ENCODE assay signal across 18 cellular contexts in genomic region chr22:49751968-49752597, GRCh38.
"Had no signal": no experiment of that assay in that cellular context is flagged by ENCODE, and none has a peak within 500 bp of the region (broad histone marks: within the 10 kb centered on the region; RNA-seq: fewer than 3 reads in every experiment).

No MANE protein-coding gene starts in this region.

- H3K27me3 ChIP-seq: body of pancreas, pancreas, thyroid gland, uterus had no signal

- FAIRE-seq: frontal cortex, pancreas had no signal

- H3K27ac Mint-ChIP-seq: activated B cell treated with CpG ODN at 0.5 μM for 24 hours; activated CD8-positive, alpha-beta T cell treated with anti-CD3 and anti-CD28 coated beads for 36 hours; activated naive CD8-positive, alpha-beta T cell treated with anti-CD3 and anti-CD28 coated beads for 36 hours; dendritic cell treated with granulocyte-macrophage colony-stimulating factor and Interleukin-4, amounts not matched to agents 40 ng/mL and 50 ng/mL, for 4 days; stimulated activated naive B cell treated with anti-CD40 and anti-IgM and Interleukin-4, amounts not matched to agents 10 μg/mL and 1 μg/mL and 100 μg/mL, for 72 hours had no signal

- H3K27ac ChIP-seq: body of pancreas, epithelial cell of prostate, pancreas, thyroid gland, uterus had no signal

- H3K9me3 ChIP-seq: body of pancreas, pancreas, thyroid gland had no signal

- H3K4me1 Mint-ChIP-seq: activated B cell treated with CpG ODN at 0.5 μM for 24 hours; activated naive CD8-positive, alpha-beta T cell treated with anti-CD3 and anti-CD28 coated beads for 36 hours; stimulated activated naive B cell treated with anti-CD40 and anti-IgM and Interleukin-4, amounts not matched to agents 10 μg/mL and 1 μg/mL and 100 μg/mL, for 72 hours had no signal

- H3K4me3 ChIP-seq: body of pancreas, pancreas, thyroid gland, uterus had no signal

- H3K27me3 Mint-ChIP-seq: activated CD8-positive, alpha-beta T cell treated with anti-CD3 and anti-CD28 coated beads for 36 hours; activated naive CD8-positive, alpha-beta T cell treated with anti-CD3 and anti-CD28 coated beads for 36 hours had no signal

- H3K36me3 ChIP-seq: pancreas, thyroid gland, uterus had no signal

- H3K36me3 Mint-ChIP-seq: activated naive CD8-positive, alpha-beta T cell treated with anti-CD3 and anti-CD28 coated beads for 36 hours had no signal

- ATAC-seq: activated CD8-positive, alpha-beta T cell treated with anti-CD3 and anti-CD28 coated beads for 36 hours; activated T-cell treated with anti-CD3 and anti-CD28 coated beads, Interleukin-2, amount 50 U/mL, for 4 hours; body of pancreas; effector memory CD8-positive, alpha-beta T cell; pancreas; stimulated activated naive B cell treated with anti-CD40 and anti-IgM and Interleukin-4, amounts not matched to agents 10 μg/mL and 1 μg/mL and 100 μg/mL, for 72 hours had no signal

- H3K4me3 Mint-ChIP-seq: activated B cell treated with CpG ODN at 0.5 μM for 24 hours; activated CD8-positive, alpha-beta T cell treated with anti-CD3 and anti-CD28 coated beads for 36 hours; activated naive CD8-positive, alpha-beta T cell treated with anti-CD3 and anti-CD28 coated beads for 36 hours; activated T-cell treated with anti-CD3 and anti-CD28 coated beads, Interleukin-2, amount 50 U/mL, for 4 hours; dendritic cell treated with granulocyte-macrophage colony-stimulating factor and Interleukin-4, amounts not matched to agents 40 ng/mL and 50 ng/mL, for 4 days; effector memory CD8-positive, alpha-beta T cell; stimulated activated naive B cell treated with anti-CD40 and anti-IgM and Interleukin-4, amounts not matched to agents 10 μg/mL and 1 μg/mL and 100 μg/mL, for 72 hours had no signal

- DNase-seq: activated B cell treated with CpG ODN at 0.5 μM for 24 hours; activated CD4-positive, alpha-beta T cell treated with anti-CD3 and anti-CD28 coated beads for 48 hours; activated CD8-positive, alpha-beta T cell treated with anti-CD3 and anti-CD28 coated beads for 36 hours; activated gamma-delta T cell treated with Interleukin-2 at 50 U/mL for 16 hours; activated naive CD8-positive, alpha-beta T cell treated with anti-CD3 and anti-CD28 coated beads for 36 hours; activated T-cell treated with anti-CD3 and anti-CD28 coated beads, Interleukin-2, amount 50 U/mL, for 4 hours; amygdala; body of pancreas; effector memory CD8-positive, alpha-beta T cell; midbrain; stimulated activated CD4-positive, alpha-beta T cell treated with anti-CD3 and anti-CD28 coated beads, Interleukin-2, amount 100 ng/mL, for 48 hours; stimulated activated naive B cell treated with anti-CD40 and anti-IgM and Interleukin-4, amounts not matched to agents 10 μg/mL and 1 μg/mL and 100 μg/mL, for 72 hours; thyroid gland; uterus had no signal

- H3K4me1 ChIP-seq: body of pancreas, pancreas, thyroid gland, uterus had no signal
